Comparison of ENCODE assay signal across 1 cellular context in the genomic region with DNA sequence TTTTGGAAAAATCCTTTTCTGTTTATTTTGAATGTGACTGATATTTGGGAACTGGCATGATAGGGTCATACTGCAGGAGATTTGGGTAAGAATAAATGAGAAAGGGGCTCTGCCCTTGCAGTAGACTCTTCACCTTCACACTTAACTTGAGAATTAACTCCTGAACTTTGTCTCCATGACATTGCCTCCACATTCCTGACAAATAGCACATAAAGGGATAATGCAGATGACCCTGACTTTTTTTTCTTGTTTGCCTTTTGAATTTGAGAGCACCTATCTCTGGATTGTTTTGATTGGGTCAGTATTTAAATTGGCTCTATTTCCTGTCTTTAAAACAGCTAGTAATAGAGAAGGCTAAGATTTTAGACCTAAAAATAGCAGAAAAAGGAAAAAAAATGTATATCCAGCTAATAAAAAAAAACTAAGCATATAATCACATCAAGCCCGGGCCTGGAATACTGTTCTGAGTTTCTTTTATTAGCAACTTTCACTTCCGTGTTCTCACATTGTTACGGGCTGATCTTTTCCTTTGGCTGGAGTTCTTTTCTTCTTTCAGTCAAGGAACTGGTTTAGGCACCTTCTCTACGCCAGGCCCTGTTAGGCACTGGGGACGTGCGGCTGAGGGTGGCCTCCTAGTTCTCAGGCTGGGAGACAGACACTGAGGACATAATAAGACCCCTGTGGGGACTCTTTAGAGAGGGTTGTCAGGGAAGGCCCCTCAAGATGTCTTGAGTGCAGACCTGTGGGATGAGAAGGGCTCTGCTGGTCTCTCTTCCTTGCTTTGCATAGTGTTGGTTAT.
TF ChIP-seq lines count a peak whose summit lies in the region.

No MANE protein-coding gene starts in this region.

TF ChIP-seq in H1, 55 proteins besides CTCF, POLR2A, EP300 and RAD21 (continued from another document):
- TF ChIP-seq TCF12 (IDR thresholded peaks at IDR 0.05; ENCODE audit: low read depth, low read length) (no peak), GTF2F1 (IDR thresholded peaks at IDR 0.05; ENCODE audit: borderline replicate concordance, low read depth, low read length) (no peak), YY1 (IDR thresholded peaks at IDR 0.05; ENCODE audit: low read depth, low read length) (no peak), CBX5 (IDR thresholded peaks at IDR 0.05; ENCODE audit: low read depth, low read length) (no peak), ZNF274 (IDR thresholded peaks at IDR 0.05; ENCODE audit: borderline replicate concordance, extremely low read depth, low read length) (no peak), KDM5A (IDR thresholded peaks at IDR 0.05; ENCODE audit: low read length) (no peak), CEBPB (IDR thresholded peaks at IDR 0.05; ENCODE audit: low read depth, low read length) (no peak), SP2 (IDR thresholded peaks at IDR 0.05; ENCODE audit: low read length) (no peak)
- TF ChIP-seq, protein P1, sequence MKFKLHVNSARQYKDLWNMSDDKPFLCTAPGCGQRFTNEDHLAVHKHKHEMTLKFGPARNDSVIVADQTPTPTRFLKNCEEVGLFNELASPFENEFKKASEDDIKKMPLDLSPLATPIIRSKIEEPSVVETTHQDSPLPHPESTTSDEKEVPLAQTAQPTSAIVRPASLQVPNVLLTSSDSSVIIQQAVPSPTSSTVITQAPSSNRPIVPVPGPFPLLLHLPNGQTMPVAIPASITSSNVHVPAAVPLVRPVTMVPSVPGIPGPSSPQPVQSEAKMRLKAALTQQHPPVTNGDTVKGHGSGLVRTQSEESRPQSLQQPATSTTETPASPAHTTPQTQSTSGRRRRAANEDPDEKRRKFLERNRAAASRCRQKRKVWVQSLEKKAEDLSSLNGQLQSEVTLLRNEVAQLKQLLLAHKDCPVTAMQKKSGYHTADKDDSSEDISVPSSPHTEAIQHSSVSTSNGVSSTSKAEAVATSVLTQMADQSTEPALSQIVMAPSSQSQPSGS (IDR thresholded peaks at IDR 0.05; ENCODE audit: low read length): no peak
